ENCODE assay signal across 12 cellular contexts in genomic region chr2:45885111-45885685, GRCh38.
DNase-seq lines count a peak whose midpoint lies in the region; ATAC-seq and TF ChIP-seq lines count a peak whose summit lies in the region.
"Had no signal": no experiment of that assay in that cellular context is flagged by ENCODE, and none has a peak within 500 bp of the region (broad histone marks: within the 10 kb centered on the region; RNA-seq: fewer than 3 reads in every experiment).

No MANE protein-coding gene starts in this region.

- DNase-seq in AG20443 (ENCODE audit: low spot score) (peak; percentile 45), NCI-H2171 (lab: John Stamatoyannopoulos, UW) (peak; percentile 23), fibroblast of gingiva (ENCODE audit: low read depth) (peak; percentile 33), neural crest cell (ENCODE audit: low read depth, low spot score) (no peak), activated T-cell treated with anti-CD3 and anti-CD28 coated beads for 4 hours (no peak), hepatic stellate cell (ENCODE audit: low spot score) (no peak), immature natural killer cell (no peak)
- DNase-seq: activated T-cell treated with anti-CD3 and anti-CD28 coated beads, Interleukin-2, amount 50 U/mL, for 72 hours; CD8-positive, alpha-beta T cell; MM.1S; T1000 had no signal

- H3K4me3 Mint-ChIP-seq in neural crest cell (peak overlapping the region; percentile 24), immature natural killer cell (no peak overlapping the region)
- H3K4me3 Mint-ChIP-seq: activated T-cell treated with anti-CD3 and anti-CD28 coated beads, Interleukin-2, amount 50 U/mL, for 72 hours; CD8-positive, alpha-beta T cell had no signal

- H3K27ac Mint-ChIP-seq in neural crest cell (ENCODE audit: unreplicated experiment) (peak overlapping the region; percentile 83), immature natural killer cell (no peak overlapping the region)
- H3K27ac Mint-ChIP-seq: activated T-cell treated with anti-CD3 and anti-CD28 coated beads, Interleukin-2, amount 50 U/mL, for 72 hours; CD8-positive, alpha-beta T cell had no signal

- ATAC-seq in HG03135 (IDR thresholded peaks at IDR 0.05; ENCODE audit: unreplicated experiment) = no peak
- ATAC-seq: activated T-cell treated with anti-CD3 and anti-CD28 coated beads, Interleukin-2, amount 50 U/mL, for 72 hours; CD8-positive, alpha-beta T cell had no signal

- H3K4me1 Mint-ChIP-seq in neural crest cell = peaks cover 32% of the 10 kb centered on the region
- peaks cover 14 to 15% of the 10 kb centered on the region in 2 donors for H3K4me1 Mint-ChIP-seq in immature natural killer cell

- H3K9me3 Mint-ChIP-seq in neural crest cell = peaks cover 2% of the 10 kb centered on the region
- no peaks in the 10 kb centered on the region for H3K9me3 Mint-ChIP-seq in immature natural killer cell
- H3K9me3 Mint-ChIP-seq: activated T-cell treated with anti-CD3 and anti-CD28 coated beads, Interleukin-2, amount 50 U/mL, for 72 hours; CD8-positive, alpha-beta T cell had no signal

- H3K36me3 Mint-ChIP-seq in neural crest cell (ENCODE audit: low read depth) = no peaks in the 10 kb centered on the region
- H3K36me3 Mint-ChIP-seq in immature natural killer cell = no peaks in the 10 kb centered on the region
- H3K36me3 Mint-ChIP-seq: CD8-positive, alpha-beta T cell had no signal

- H3K27me3 Mint-ChIP-seq in neural crest cell (ENCODE audit: low read depth) (no peaks in the 10 kb centered on the region), immature natural killer cell (ENCODE audit: low read depth in 3 of 3) (peaks cover 0 to 3% (median under 1%) of the 10 kb centered on the region in 3 donors)

- no peak for TF ChIP-seq CTCF in neural crest cell (conservative IDR thresholded peaks at IDR 0.05)

Comparison
In these comparisons a context has a peak if more than half of its experiments do, and no peak if none do; other contexts are left out.
1. DNase-seq: peak in AG20443 (single experiment), NCI-H2171 (single experiment) and fibroblast of gingiva (single experiment); none in neural crest cell (single experiment), activated T-cell treated with anti-CD3 and anti-CD28 coated beads for 4 hours (single experiment), hepatic stellate cell (single experiment) and immature natural killer cell (0 of 3).